ENCODE assay signal across 9 cellular contexts in genomic region chr7:30159698-30160143, GRCh38. TPM values are rescaled to one million over a fixed set of nuclear protein-coding genes. Genes with fewer than 3 reads are reported as not detected.
DNase-seq lines count a peak whose midpoint lies in the region; ATAC-seq, FAIRE-seq and TF ChIP-seq lines count a peak whose summit lies in the region.
"Had no signal": no experiment of that assay in that cellular context is flagged by ENCODE, and none has a peak within 500 bp of the region (broad histone marks: within the 10 kb centered on the region; RNA-seq: fewer than 3 reads in every experiment).

No MANE protein-coding gene starts in this region.

- no peak overlapping the region for H3K4me3 ChIP-seq in HepG2 (replicated peaks in 1 of 3; ENCODE audit: insufficient read depth in 1 of 3, low read depth in 2 of 3, low read length in 3 of 3)
- H3K4me3 ChIP-seq in MG63 = no peak overlapping the region
- H3K4me3 ChIP-seq: HAP-1 had no signal

- no peaks in the 10 kb centered on the region for H3K36me3 Mint-ChIP-seq in activated naive CD8-positive, alpha-beta T cell treated with anti-CD3 and anti-CD28 coated beads, Interleukin-2, amount 50 U/mL, for 24 hours (ENCODE audit: low read depth)
- H3K36me3 Mint-ChIP-seq in mesothelial cell of epicardium = peaks cover 4% of the 10 kb centered on the region

- TF ChIP-seq EP300 in HepG2 (IDR thresholded peaks at IDR 0.05; ENCODE audit: low read depth in 2 of 2, low read length in 2 of 2) = no peak
- TF ChIP-seq EP300 in HepG2 (CRISPR knock-in tag; IDR thresholded peaks at IDR 0.05; ENCODE audit: borderline replicate concordance) = no peak

- H3K4me1 ChIP-seq in HepG2 (ENCODE audit: insufficient read depth, low read length) = peaks cover 59% of the 10 kb centered on the region

- no peaks in the 10 kb centered on the region for H3K9me3 Mint-ChIP-seq in activated naive CD8-positive, alpha-beta T cell treated with anti-CD3 and anti-CD28 coated beads, Interleukin-2, amount 50 U/mL, for 24 hours
- no peaks in the 10 kb centered on the region for H3K9me3 Mint-ChIP-seq in mesothelial cell of epicardium

- WGBS in HepG2 (ENCODE audit: low lambda C conversion rate) = 55% methylated on average over 6 of the region's 6 CpGs

- peak; percentile 74 for ATAC-seq in activated naive CD8-positive, alpha-beta T cell treated with anti-CD3 and anti-CD28 coated beads, Interleukin-2, amount 50 U/mL, for 24 hours
- peak; percentile 62 for ATAC-seq in HepG2
- ATAC-seq in GM19035 (IDR thresholded peaks at IDR 0.05; ENCODE audit: unreplicated experiment) = no peak

- no TSS peak for BruUV-seq in HepG2 (replicated peaks; lab: Mats Ljungman, UMichigan)

- H3K27me3 Mint-ChIP-seq in activated naive CD8-positive, alpha-beta T cell treated with anti-CD3 and anti-CD28 coated beads, Interleukin-2, amount 50 U/mL, for 24 hours = no peaks in the 10 kb centered on the region
- H3K27me3 Mint-ChIP-seq in mesothelial cell of epicardium (ENCODE audit: low read depth) = no peaks in the 10 kb centered on the region

- H4K20me1 ChIP-seq in HepG2 (ENCODE audit: insufficient read depth, low read length) = no peaks in the 10 kb centered on the region

- no peak overlapping the region for H3K27ac ChIP-seq in HepG2 (ENCODE audit: extremely low read length, insufficient read depth, low read length)

- TF ChIP-seq RAD21 in HepG2 (CRISPR knock-in tag; IDR thresholded peaks at IDR 0.05) = no peak

- intact Hi-C loops in HepG2 (cut with micrococcal nuclease; ENCODE audit: unreplicated experiment) = loop anchor here (5.0 kb wide), 1 partner anchor 68 kb away; no protein-coding TSS in a partner anchor

- H3K4me3 Mint-ChIP-seq in activated naive CD8-positive, alpha-beta T cell treated with anti-CD3 and anti-CD28 coated beads, Interleukin-2, amount 50 U/mL, for 24 hours = no peak overlapping the region
- H3K4me3 Mint-ChIP-seq in mesothelial cell of epicardium = no peak overlapping the region

- H3K4me1 Mint-ChIP-seq in activated naive CD8-positive, alpha-beta T cell treated with anti-CD3 and anti-CD28 coated beads, Interleukin-2, amount 50 U/mL, for 24 hours = peaks cover 74% of the 10 kb centered on the region
- peaks cover 18% of the 10 kb centered on the region for H3K4me1 Mint-ChIP-seq in mesothelial cell of epicardium

- TF ChIP-seq CTCF in HepG2 (CRISPR knock-in tag; IDR thresholded peaks at IDR 0.05) = peak; percentile 68
- no peak for TF ChIP-seq CTCF in mesothelial cell of epicardium (IDR thresholded peaks at IDR 0.05; ENCODE audit: unreplicated experiment)

- TF ChIP-seq POLR2A in HepG2 (IDR thresholded peaks at IDR 0.05; ENCODE audit: insufficient read depth in 1 of 2, low read depth in 2 of 2, low read length in 2 of 2) = no peak

- FAIRE-seq in HepG2 (lab: Jason Lieb, UNC) = peak; percentile 83

- POLR2A ChIA-PET in HepG2 (lab: Yijun Ruan, JAX) = no interaction called here

- peak overlapping the region; percentile 2; the same call in 1 of the 2 replicates for H3K4me2 ChIP-seq in HepG2 (ENCODE audit: low read depth, low read length)

- H3K9me3 ChIP-seq in HepG2 (ENCODE audit: low read length) = no peaks in the 10 kb centered on the region
- no peaks in the 10 kb centered on the region for H3K9me3 ChIP-seq in MG63
- H3K9me3 ChIP-seq: HAP-1 had no signal

- H2AFZ ChIP-seq in HepG2 (ENCODE audit: low read length) = no peak overlapping the region

- in situ Hi-C loops in HepG2 (cut with HindIII; ENCODE audit: extremely low pct_ligation_motif_present, low pct_unique_long_range_greater_than_20kb) = loop anchor here (5.0 to 10.0 kb wide), 2 partner anchors 125 to 253 kb away; partner anchors contain the start of gene ZNRF2

- H3K36me3 ChIP-seq in HepG2 (replicated peaks in 1 of 2; ENCODE audit: control insufficient read depth in 1 of 2, insufficient read depth in 2 of 2, low read length in 2 of 2) (no peaks in the 10 kb centered on the region; a peak in 1 of 5 replicates), MG63 (no peaks in the 10 kb centered on the region)
- H3K36me3 ChIP-seq: HAP-1 had no signal

- no peaks in the 10 kb centered on the region for H3K79me2 ChIP-seq in HepG2 (ENCODE audit: insufficient read depth, low read length)

- H3K27ac Mint-ChIP-seq in activated naive CD8-positive, alpha-beta T cell treated with anti-CD3 and anti-CD28 coated beads, Interleukin-2, amount 50 U/mL, for 24 hours = peak overlapping the region; percentile 32
- no peak overlapping the region for H3K27ac Mint-ChIP-seq in mesothelial cell of epicardium

- CTCF ChIA-PET in HepG2 (lab: Yijun Ruan, JAX; ENCODE audit: low intra/inter-chr PET ratio, low total read pairs) = interaction anchor here (0.9 to 1.3 kb wide), 2 partner anchors 116 to 253 kb away, joined by 3 to 4 read pairs; no protein-coding TSS in a partner anchor

- H3K9ac ChIP-seq in HepG2 (ENCODE audit: insufficient read depth, low read depth, low read length) = no peak overlapping the region

- DNase-seq in stimulated activated CD4-positive, alpha-beta T cell treated with anti-CD3 and anti-CD28 coated beads, Interleukin-15, amount 100 ng/mL, for 24 hours = peak; percentile 29
- no peak for DNase-seq in stimulated activated CD4-positive, alpha-beta T cell treated with anti-CD3 and anti-CD28 coated beads, Interleukin-4, amount 100 ng/mL, for 24 hours
- DNase-seq in NAMALWA (ENCODE audit: low spot score) (peak; percentile 37), HepG2 (ENCODE audit: low spot score) (peak; percentile 47), mesothelial cell of epicardium (ENCODE audit: low spot score in 2 of 2, unreplicated experiment in 2 of 2) (no peak), MG63 (no peak)
- peak; percentile 33 for DNase-seq in activated naive CD8-positive, alpha-beta T cell treated with anti-CD3 and anti-CD28 coated beads, Interleukin-2, amount 50 U/mL, for 24 hours

- no peaks in the 10 kb centered on the region for H3K27me3 ChIP-seq in HepG2 (ENCODE audit: control insufficient read depth in 1 of 2, insufficient read depth in 2 of 2, low read length in 2 of 2)
- no peaks in the 10 kb centered on the region for H3K27me3 ChIP-seq in MG63

TF ChIP-seq in HepG2, 621 proteins besides CTCF, POLR2A, EP300 and RAD21 (continues in another document):
- peak; percentile 25; the same call in 1 of the 2 replicates for TF ChIP-seq JUND (CRISPR knock-in tag; IDR thresholded peaks at IDR 0.05)
- TF ChIP-seq MAFK (conservative IDR thresholded peaks at IDR 0.05 in 1 of 2, IDR thresholded peaks at IDR 0.05 in 1 of 2; ENCODE audit: low read length in 2 of 2) = no peak
- TF ChIP-seq TEF (CRISPR knock-in tag; IDR thresholded peaks at IDR 0.05) = no peak
- TF ChIP-seq ZNF580 (CRISPR knock-in tag; IDR thresholded peaks at IDR 0.05; ENCODE audit: borderline replicate concordance, low read depth) = no peak
- TF ChIP-seq ZNF513 (CRISPR knock-in tag; conservative IDR thresholded peaks at IDR 0.05) = no peak
- TF ChIP-seq DDIT3 (CRISPR knock-in tag; IDR thresholded peaks at IDR 0.05) = no peak

RNA-seq across cellular contexts. Expression of gene MTURN, which starts 24.9 kb away (rescaled TPM):
- 5.7 and 8.2 TPM in 2 replicates for total RNA-seq in HepG2 (2016; rRNA removed; fragmentation: Illumina TruSeq; extraction: Trizol)
- total RNA-seq in HepG2 (2016; cell fraction: cytosol; rRNA removed; fragmentation: Illumina TruSeq; extraction: Trizol; ENCODE audit: low read depth) = 15.1 and 17.4 TPM in 2 replicates
- total RNA-seq in HepG2 (2016; cell fraction: insoluble cytoplasmic fraction; rRNA removed; fragmentation: Illumina TruSeq; extraction: Trizol) = 5.7 and 6.1 TPM in 2 replicates
- 16.1 and 17.3 TPM in 2 replicates for total RNA-seq in HepG2 (2016; cell fraction: membrane; rRNA removed; fragmentation: Illumina TruSeq; extraction: Trizol)
- total RNA-seq in HepG2 (2016; cell fraction: nucleus; rRNA removed; fragmentation: Illumina TruSeq; extraction: Trizol) = 5.2 and 6.6 TPM in 2 replicates
- polyA plus RNA-seq in HepG2 (2011; rRNA removed) = 7.2 and 7.9 TPM in 2 replicates
- 4.0 and 5.1 TPM in 2 replicates for polyA plus RNA-seq in HepG2 (2011; cell fraction: cytosol; rRNA removed)
- 8.4 and 11.0 TPM in 2 replicates for polyA plus RNA-seq in HepG2 (2011; cell fraction: nucleus; rRNA removed)
- polyA plus RNA-seq in HepG2 (2012) = 4.8 and 6.5 TPM in 2 replicates
- polyA plus RNA-seq in HepG2 (2016; cell fraction: cytosol; fragmentation: Illumina TruSeq; extraction: Trizol; ENCODE audit: low read depth) = 19.8 and 22.7 TPM in 2 replicates
- polyA plus RNA-seq in HepG2 (2016; cell fraction: insoluble cytoplasmic fraction; fragmentation: Illumina TruSeq; extraction: Trizol; ENCODE audit: low read depth) = 6.6 TPM in 2 replicates
- 16.0 and 17.6 TPM in 2 replicates for polyA plus RNA-seq in HepG2 (2016; cell fraction: membrane; fragmentation: Illumina TruSeq; extraction: Trizol; ENCODE audit: low read depth)
- polyA plus RNA-seq in HepG2 (2016; cell fraction: nucleus; fragmentation: Illumina TruSeq; extraction: Trizol; ENCODE audit: insufficient read depth, low read depth) = 7.4 and 7.9 TPM in 2 replicates
- polyA minus RNA-seq in HepG2 (2011; rRNA and poly(A)+ RNA removed; ENCODE audit: low replicate concordance) = 4.1 TPM in 2 replicates
- polyA minus RNA-seq in HepG2 (2011; cell fraction: cytosol; rRNA and poly(A)+ RNA removed) = 1.8 and 4.4 TPM in 2 replicates
- polyA minus RNA-seq in HepG2 (2011; cell fraction: nucleus; rRNA and poly(A)+ RNA removed) = 12.1 and 12.6 TPM in 2 replicates
- 20.5 to 24.5 TPM (median 24.2 TPM) in 3 replicates for total RNA-seq in mesothelial cell of epicardium
- total RNA-seq in MG63 (2014; rRNA removed; shearing (Covaris generic); ENCODE audit: low replicate concordance) = 2.0 and 7.1 TPM in 2 replicates

Comparison
In these comparisons a context has a peak if more than half of its experiments do, and no peak if none do; other contexts are left out.
1. DNase-seq: peak in stimulated activated CD4-positive, alpha-beta T cell treated with anti-CD3 and anti-CD28 coated beads, Interleukin-15, amount 100 ng/mL, for 24 hours (single experiment), NAMALWA (single experiment), activated naive CD8-positive, alpha-beta T cell treated with anti-CD3 and anti-CD28 coated beads, Interleukin-2, amount 50 U/mL, for 24 hours (single experiment) and HepG2 (single experiment); none in stimulated activated CD4-positive, alpha-beta T cell treated with anti-CD3 and anti-CD28 coated beads, Interleukin-4, amount 100 ng/mL, for 24 hours (single experiment), mesothelial cell of epicardium (0 of 2) and MG63 (single experiment).